ENCODE assay signal across 10 cellular contexts in the genomic region with DNA sequence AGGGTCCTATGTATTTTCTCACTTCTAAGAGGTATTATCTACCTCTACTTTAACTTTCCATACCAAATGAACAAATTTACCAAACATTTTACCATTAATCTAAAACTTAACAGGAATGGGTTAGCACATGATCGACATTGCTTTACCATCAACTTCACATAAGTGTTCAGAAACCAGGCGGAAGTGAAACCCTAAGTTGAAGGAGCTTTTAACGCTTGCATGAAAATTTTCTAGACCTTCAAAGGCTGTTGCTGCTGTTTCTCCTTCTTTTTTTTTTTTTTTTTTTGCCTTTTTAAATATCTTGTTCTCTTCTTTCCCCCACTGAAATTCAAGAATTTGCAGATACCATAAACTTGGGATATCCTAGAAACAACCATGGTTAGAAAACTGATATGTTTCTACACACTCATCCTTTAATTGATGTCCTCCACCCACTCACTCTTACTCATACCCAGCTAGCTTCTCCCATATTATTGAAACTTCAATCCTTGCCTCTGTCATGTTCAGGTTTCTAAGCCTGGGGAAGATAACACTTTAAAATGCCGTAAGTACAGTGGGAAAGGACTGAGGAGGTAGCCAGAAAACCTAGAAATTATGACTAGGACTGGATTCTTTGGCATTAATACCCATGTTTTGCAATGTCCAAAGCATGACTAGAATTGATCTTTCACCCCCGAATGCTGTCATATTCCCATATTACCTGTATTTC. TPM values are rescaled to one million over a fixed set of nuclear protein-coding genes. Genes with fewer than 3 reads are reported as not detected.
A peak's percentile ranks its signal among the peaks of the same experiment; 100 is the strongest.
DNase-seq lines count a peak whose midpoint lies in the region; ATAC-seq and TF ChIP-seq lines count a peak whose summit lies in the region.
"Had no signal": no experiment of that assay in that cellular context is flagged by ENCODE, and none has a peak within 500 bp of the region (broad histone marks: within the 10 kb centered on the region; RNA-seq: fewer than 3 reads in every experiment).

No MANE protein-coding gene starts in this region.

- POLR2A ChIA-PET in activated CD8-positive, alpha-beta T cell treated with anti-CD3 and anti-CD28 coated beads, Interleukin-2, amount 10 ng/mL, durations not matched to agents 7 days and 5 days (lab: Charles Lee): interaction anchor here (0.6 kb wide), 1 partner anchor 84 kb away, joined by 3 read pairs; no protein-coding TSS in a partner anchor

- H3K4me1 Mint-ChIP-seq in activated naive CD4-positive, alpha-beta T cell treated with anti-CD3 and anti-CD28 coated beads, Interleukin-2, amount 10 ng/mL, durations not matched to agents 7 days and 5 days: peaks cover 17% of the 10 kb centered on the region
- peaks cover 14% of the 10 kb centered on the region for H3K4me1 Mint-ChIP-seq in activated CD8-positive, alpha-beta T cell treated with anti-CD3 and anti-CD28 coated beads, Interleukin-2, amount 10 ng/mL, durations not matched to agents 7 days and 5 days (ENCODE audit: low read depth)
- peaks cover 29% of the 10 kb centered on the region for H3K4me1 Mint-ChIP-seq in stimulated activated naive CD8-positive, alpha-beta T cell treated with anti-CD3 and anti-CD28 coated beads, Interleukin-15, amount 100 ng/mL, for 72 hours

- peak overlapping the region in 1 of 2 donors; percentile 35 for H3K27ac ChIP-seq in coronary artery

- peak; percentile 77 for ATAC-seq in HG03103 (IDR thresholded peaks at IDR 0.05; ENCODE audit: low read depth, unreplicated experiment)
- ATAC-seq in activated CD8-positive, alpha-beta T cell treated with anti-CD3 and anti-CD28 coated beads, Interleukin-2, amount 10 ng/mL, durations not matched to agents 7 days and 5 days: no peak
- ATAC-seq in stimulated activated naive CD8-positive, alpha-beta T cell treated with anti-CD3 and anti-CD28 coated beads, Interleukin-15, amount 100 ng/mL, for 72 hours: no peak

- H3K27me3 Mint-ChIP-seq in activated naive CD4-positive, alpha-beta T cell treated with anti-CD3 and anti-CD28 coated beads, Interleukin-2, amount 10 ng/mL, durations not matched to agents 7 days and 5 days: no peaks in the 10 kb centered on the region
- H3K27me3 Mint-ChIP-seq in activated CD8-positive, alpha-beta T cell treated with anti-CD3 and anti-CD28 coated beads, Interleukin-2, amount 10 ng/mL, durations not matched to agents 7 days and 5 days (ENCODE audit: low read depth): no peaks in the 10 kb centered on the region
- H3K27me3 Mint-ChIP-seq in stimulated activated naive CD8-positive, alpha-beta T cell treated with anti-CD3 and anti-CD28 coated beads, Interleukin-15, amount 100 ng/mL, for 72 hours: no peaks in the 10 kb centered on the region
- H3K27me3 Mint-ChIP-seq: brain had no signal

- H3K4me3 Mint-ChIP-seq in activated naive CD4-positive, alpha-beta T cell treated with anti-CD3 and anti-CD28 coated beads, Interleukin-2, amount 10 ng/mL, durations not matched to agents 7 days and 5 days: peak overlapping the region; percentile 18
- H3K4me3 Mint-ChIP-seq in activated CD8-positive, alpha-beta T cell treated with anti-CD3 and anti-CD28 coated beads, Interleukin-2, amount 10 ng/mL, durations not matched to agents 7 days and 5 days: peak overlapping the region; percentile 28
- peak overlapping the region; percentile 16 to 48 for H3K4me3 Mint-ChIP-seq in stimulated activated naive CD8-positive, alpha-beta T cell treated with anti-CD3 and anti-CD28 coated beads, Interleukin-15, amount 100 ng/mL, for 72 hours
- H3K4me3 Mint-ChIP-seq: brain had no signal

- TF ChIP-seq CTCF in coronary artery (IDR thresholded peaks at IDR 0.05): no peak

- H3K27ac Mint-ChIP-seq in activated naive CD4-positive, alpha-beta T cell treated with anti-CD3 and anti-CD28 coated beads, Interleukin-2, amount 10 ng/mL, durations not matched to agents 7 days and 5 days: peak overlapping the region; percentile 13
- H3K27ac Mint-ChIP-seq in activated CD8-positive, alpha-beta T cell treated with anti-CD3 and anti-CD28 coated beads, Interleukin-2, amount 10 ng/mL, durations not matched to agents 7 days and 5 days: peak overlapping the region; percentile 50
- peak overlapping the region; percentile 14 to 15 for H3K27ac Mint-ChIP-seq in stimulated activated naive CD8-positive, alpha-beta T cell treated with anti-CD3 and anti-CD28 coated beads, Interleukin-15, amount 100 ng/mL, for 72 hours
- H3K27ac Mint-ChIP-seq: brain had no signal

- no peaks in the 10 kb centered on the region for H3K9me3 Mint-ChIP-seq in activated naive CD4-positive, alpha-beta T cell treated with anti-CD3 and anti-CD28 coated beads, Interleukin-2, amount 10 ng/mL, durations not matched to agents 7 days and 5 days
- no peaks in the 10 kb centered on the region for H3K9me3 Mint-ChIP-seq in activated CD8-positive, alpha-beta T cell treated with anti-CD3 and anti-CD28 coated beads, Interleukin-2, amount 10 ng/mL, durations not matched to agents 7 days and 5 days (ENCODE audit: insufficient read depth)
- H3K9me3 Mint-ChIP-seq in stimulated activated naive CD8-positive, alpha-beta T cell treated with anti-CD3 and anti-CD28 coated beads, Interleukin-15, amount 100 ng/mL, for 72 hours: no peaks in the 10 kb centered on the region

- H3K36me3 Mint-ChIP-seq in activated naive CD4-positive, alpha-beta T cell treated with anti-CD3 and anti-CD28 coated beads, Interleukin-2, amount 10 ng/mL, durations not matched to agents 7 days and 5 days: no peaks in the 10 kb centered on the region
- H3K36me3 Mint-ChIP-seq in activated CD8-positive, alpha-beta T cell treated with anti-CD3 and anti-CD28 coated beads, Interleukin-2, amount 10 ng/mL, durations not matched to agents 7 days and 5 days (ENCODE audit: low read depth): peaks cover 3% of the 10 kb centered on the region

- no peak for DNase-seq in activated naive CD4-positive, alpha-beta T cell treated with anti-CD3 and anti-CD28 coated beads, Interleukin-2, amount 10 ng/mL, durations not matched to agents 7 days and 5 days
- no peak for DNase-seq in activated naive CD4-positive, alpha-beta T cell treated with anti-CD3 and anti-CD28 coated beads, Interleukin-2, amount 50 U/mL, for 16 hours
- DNase-seq in activated CD8-positive, alpha-beta T cell treated with anti-CD3 and anti-CD28 coated beads, Interleukin-2, amount 10 ng/mL, durations not matched to agents 7 days and 5 days: no peak
- no peak for DNase-seq in stimulated activated naive CD8-positive, alpha-beta T cell treated with anti-CD3 and anti-CD28 coated beads, Interleukin-15, amount 100 ng/mL, for 72 hours
- DNase-seq in activated gamma-delta T cell treated with Interleukin-2 at 50 U/mL for 16 hours (no peak), coronary artery (ENCODE audit: low spot score) (no peak), dermis blood vessel endothelial cell (no peak)
- DNase-seq: C1 segment of cervical spinal cord had no signal

- no peak overlapping the region for H3K4me3 ChIP-seq in coronary artery

- CTCF ChIA-PET in activated naive CD4-positive, alpha-beta T cell treated with anti-CD3 and anti-CD28 coated beads, Interleukin-2, amount 10 ng/mL, durations not matched to agents 7 days and 5 days (lab: Charles Lee): interaction anchor here (0.6 to 1.4 kb wide), 3 partner anchors 9 to 29 kb away, joined by 3 to 4 read pairs (median 3); partner anchors contain the start of gene MYO5A
- CTCF ChIA-PET in activated CD8-positive, alpha-beta T cell treated with anti-CD3 and anti-CD28 coated beads, Interleukin-2, amount 10 ng/mL, durations not matched to agents 7 days and 5 days (lab: Charles Lee): interaction anchor here (0.9 to 1.2 kb wide), 2 partner anchors 9 to 22 kb away, joined by 3 read pairs; no protein-coding TSS in a partner anchor

RNA-seq across cellular contexts. Expression of gene MYO5A, which starts 24.7 kb away (rescaled TPM):
- total RNA-seq in activated CD8-positive, alpha-beta T cell treated with anti-CD3 and anti-CD28 coated beads, Interleukin-2, amount 10 ng/mL, durations not matched to agents 7 days and 5 days: 10 to 100 TPM; 34.8 to 37.4 TPM
- 59.9 and 115 TPM in 2 replicates for total RNA-seq in dermis blood vessel endothelial cell
